ENCODE assay signal across 8 cellular contexts in the genomic region with DNA sequence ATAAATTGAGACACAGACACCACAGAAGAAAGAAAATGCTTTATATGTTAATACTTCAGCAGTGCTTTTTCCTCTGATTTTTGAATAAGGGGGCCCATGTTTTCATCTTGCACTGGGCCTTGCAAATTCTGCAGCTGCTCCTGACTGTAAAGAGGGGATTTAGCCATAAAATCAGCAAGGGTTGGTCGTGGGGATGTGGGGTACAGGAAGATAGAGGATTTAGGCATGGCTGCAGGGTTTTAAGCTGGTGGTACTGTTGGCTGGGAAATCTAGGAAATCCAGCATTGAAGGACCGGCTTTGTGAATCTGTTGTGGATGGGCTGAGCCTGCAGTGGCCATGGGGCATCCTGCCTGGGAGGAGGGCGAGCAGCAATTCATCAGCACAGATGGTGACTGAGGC. TPM values are rescaled to one million over a fixed set of nuclear protein-coding genes. Genes with fewer than 3 reads are reported as not detected.
"Had no signal": no experiment of that assay in that cellular context is flagged by ENCODE, and none has a peak within 500 bp of the region (broad histone marks: within the 10 kb centered on the region; RNA-seq: fewer than 3 reads in every experiment).

No MANE protein-coding gene starts in this region.

RNA-seq across cellular contexts. Expression of a gene that starts 2.1 kb away (rescaled TPM):
- total RNA-seq: omental fat pad, psoas muscle, sigmoid colon, stomach, subcutaneous adipose tissue, temporal lobe, thoracic aorta, tibial nerve had no signal
